In genomic region chr19:14383898-14384669, GRCh38 we compare ENCODE assay signal across 8 cellular contexts. TPM values are rescaled to one million over a fixed set of nuclear protein-coding genes. Genes with fewer than 3 reads are reported as not detected.
A peak's percentile ranks its signal among the peaks of the same experiment; 100 is the strongest.
DNase-seq lines count a peak whose midpoint lies in the region; ATAC-seq and TF ChIP-seq lines count a peak whose summit lies in the region.

No MANE protein-coding gene starts in this region.

- H3K27ac ChIP-seq in ACC112 (ENCODE audit: low read depth, low read length) (peak overlapping the region; percentile 86), SK-N-MC (peak overlapping the region; percentile 45; the same call in 1 of the 2 replicates), thoracic aorta (peak overlapping the region; percentile 93 to 100)

- peak overlapping the region; percentile 75 for H3K4me3 ChIP-seq in ACC112 (ENCODE audit: low read depth, low read length)
- no peak overlapping the region for H3K4me3 ChIP-seq in SK-N-MC
- H3K4me3 ChIP-seq in thoracic aorta = peak overlapping the region; percentile 98

- H3K9me3 ChIP-seq in SK-N-MC (ENCODE audit: low read depth, low read length) = no peaks in the 10 kb centered on the region
- no peaks in the 10 kb centered on the region for H3K9me3 ChIP-seq in thoracic aorta

- no peak overlapping the region for H2AFZ ChIP-seq in ACC112 (ENCODE audit: low read length, unreplicated experiment)

- TF ChIP-seq CTCF in GM20000 (IDR thresholded peaks at IDR 0.05; ENCODE audit: extremely low read depth, missing control alignments) (no peak), thoracic aorta (IDR thresholded peaks at IDR 0.05) (no peak)

- DNase-seq in GM20000 (ENCODE audit: low spot score) = peak; percentile 67
- DNase-seq in SK-N-MC (ENCODE audit: low read depth, low spot score) = no peak
- peak; percentile 54 for DNase-seq in astrocyte of the hippocampus (ENCODE audit: low read depth, low spot score)
- DNase-seq in lung microvascular endothelial cell (ENCODE audit: low read depth in 2 of 2) = peak; percentile 48 to 54
- DNase-seq in thoracic aorta (ENCODE audit: low spot score) = no peak
- no peak for DNase-seq in dedifferentiated amniotic fluid mesenchymal stem cell (ENCODE audit: extremely low spot score)

- no peaks in the 10 kb centered on the region for H3K27me3 ChIP-seq in ACC112 (ENCODE audit: insufficient read depth, low read length)
- no peaks in the 10 kb centered on the region for H3K27me3 ChIP-seq in thoracic aorta (replicated peaks; ENCODE audit: insufficient read depth)

- ATAC-seq in thoracic aorta (ENCODE audit: insufficient number of reproducible peaks, low FRiP score, low read depth) (no peak), esophagus mucosa (no peak)

- H3K36me3 ChIP-seq in ACC112 (ENCODE audit: insufficient read depth, low read length) (no peaks in the 10 kb centered on the region), SK-N-MC (ENCODE audit: insufficient read depth, low read length) (no peaks in the 10 kb centered on the region), thoracic aorta (peaks cover 5% of the 10 kb centered on the region)

- H3K4me1 ChIP-seq in ACC112 (ENCODE audit: control insufficient read depth, insufficient read depth, low read length, unreplicated experiment) (peaks cover 6% of the 10 kb centered on the region), thoracic aorta (ENCODE audit: control insufficient read depth in 1 of 2, low read depth in 2 of 2) (peaks cover 32 to 46% of the 10 kb centered on the region in 2 donors)

- H3K9ac ChIP-seq in SK-N-MC (ENCODE audit: insufficient read length) = no peak overlapping the region

- H3K79me2 ChIP-seq in ACC112 (ENCODE audit: control insufficient read depth, insufficient read depth, low read length, unreplicated experiment) = peaks cover 43% of the 10 kb centered on the region

RNA-seq across cellular contexts. Expression of gene ADGRE5, which starts 2.8 kb away (rescaled TPM):
- 4.8 and 10.9 TPM in 2 replicates for total RNA-seq in lung microvascular endothelial cell
- total RNA-seq in thoracic aorta = 100 to 1,000 TPM; 199 to 281 TPM
- total RNA-seq in esophagus mucosa = 4.8 TPM

RNA-seq across cellular contexts. Expression of gene DDX39A, which starts 35.1 kb away (rescaled TPM):
- total RNA-seq in lung microvascular endothelial cell (52.5 and 64.1 TPM in 2 replicates), thoracic aorta (10 to 100 TPM; 77.4 to 81.6 TPM), esophagus mucosa (59.6 TPM)

RNA-seq across cellular contexts. Expression of gene PKN1, which starts 49.0 kb away (rescaled TPM):
- total RNA-seq in lung microvascular endothelial cell (190 and 250 TPM in 2 replicates), thoracic aorta (100 to 1,000 TPM in 1 of 2 donors, 10 to 100 TPM in 1; 93.8 to 139 TPM), esophagus mucosa (10.5 TPM)

Comparison
In these comparisons a context has a peak if more than half of its experiments do, and no peak if none do; other contexts are left out.
1. H3K27ac ChIP-seq: peak in every context shown above with its lines; median percentile 96 in thoracic aorta; 86 in ACC112; 45 in SK-N-MC.
2. DNase-seq: peak in GM20000 (single experiment), astrocyte of the hippocampus (single experiment) and lung microvascular endothelial cell (2 of 2); none in SK-N-MC (single experiment), thoracic aorta (single experiment) and dedifferentiated amniotic fluid mesenchymal stem cell (single experiment).
3. RNA of gene ADGRE5, which starts 2.8 kb away (total RNA-seq): 199 to 281 TPM in thoracic aorta; 4.8 to 10.9 TPM in lung microvascular endothelial cell and 4.8 TPM in esophagus mucosa (single experiment); every median in the first group is over 10 times any median in the second.